Comparison of ENCODE assay signal across 8 cellular contexts in the genomic region with DNA sequence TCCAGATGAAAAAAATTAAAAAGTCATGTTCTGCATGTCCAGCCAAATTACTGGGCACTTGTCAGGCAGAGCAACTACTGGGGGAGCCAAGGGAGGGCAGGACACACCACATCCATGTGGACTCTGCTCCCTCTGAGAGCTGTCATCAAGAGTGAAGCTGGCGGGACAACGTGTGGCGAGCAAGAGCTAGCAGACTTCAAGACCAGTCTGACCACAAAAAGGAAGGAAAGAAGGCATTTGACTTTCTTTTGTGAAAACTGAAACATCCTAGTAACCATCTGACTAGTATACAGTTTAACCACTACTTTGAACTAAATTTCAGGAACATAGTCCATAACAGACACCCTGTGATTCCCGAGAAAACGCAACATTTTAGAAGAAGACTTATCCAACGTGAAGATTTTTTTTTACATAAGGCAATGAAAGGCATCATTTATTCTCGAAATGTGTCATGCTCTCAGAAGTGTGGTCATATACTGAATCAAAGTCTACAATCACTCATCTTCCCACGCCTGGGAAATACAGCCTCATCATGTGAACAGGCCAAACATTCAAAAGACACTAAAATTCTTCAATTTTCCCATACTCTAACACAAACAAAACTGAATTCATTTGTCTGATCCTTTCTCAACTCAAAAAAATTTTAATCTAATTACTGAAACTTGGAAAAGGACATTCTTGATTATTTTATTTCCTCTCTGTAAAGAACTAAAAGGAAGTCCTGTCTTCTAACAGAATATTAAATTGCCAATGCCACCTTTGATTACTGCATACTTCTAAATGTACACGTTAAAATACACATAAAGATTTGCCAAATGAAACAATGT. TPM values are rescaled to one million over a fixed set of nuclear protein-coding genes. Genes with fewer than 3 reads are reported as not detected.
DNase-seq lines count a peak whose midpoint lies in the region; ATAC-seq and TF ChIP-seq lines count a peak whose summit lies in the region.

No MANE protein-coding gene starts in this region.

- H3K27me3 Mint-ChIP-seq in activated CD4-positive, alpha-beta memory T cell treated with anti-CD3 and anti-CD28 coated beads for 36 hours: peaks cover 21% of the 10 kb centered on the region
- peaks cover 50% of the 10 kb centered on the region for H3K27me3 Mint-ChIP-seq in activated CD4-positive, alpha-beta memory T cell treated with anti-CD3 and anti-CD28 coated beads, Interleukin-2, amount 10 ng/mL, durations not matched to agents 7 days and 5 days

- no peaks in the 10 kb centered on the region for H3K9me2 ChIP-seq in Karpas-422 (replicated peaks; ENCODE audit: insufficient read depth, low read length)

- H3K27me3 ChIP-seq in Karpas-422 (ENCODE audit: low read length) (no peaks in the 10 kb centered on the region), dorsolateral prefrontal cortex (no peaks in the 10 kb centered on the region)

- no peak overlapping the region for H3K4me3 Mint-ChIP-seq in activated CD4-positive, alpha-beta memory T cell treated with anti-CD3 and anti-CD28 coated beads for 36 hours
- H3K4me3 Mint-ChIP-seq in activated CD4-positive, alpha-beta memory T cell treated with anti-CD3 and anti-CD28 coated beads, Interleukin-2, amount 10 ng/mL, durations not matched to agents 7 days and 5 days: no peak overlapping the region

- TF ChIP-seq CTCF in fibroblast of mammary gland (conservative IDR thresholded peaks at IDR 0.05; ENCODE audit: control insufficient read depth, insufficient read depth, low read depth, low read length) (no peak), dorsolateral prefrontal cortex (IDR thresholded peaks at IDR 0.05 in 54 of 56, conservative IDR thresholded peaks at IDR 0.05 in 2 of 56; ENCODE audit: low read depth in 1 of 56, partially characterized antibody in 56 of 56) (no peak)

- peaks cover 5% of the 10 kb centered on the region for H3K4me1 ChIP-seq in Karpas-422 (ENCODE audit: low read length)

- peaks cover 42% of the 10 kb centered on the region for H3K4me1 Mint-ChIP-seq in activated CD4-positive, alpha-beta memory T cell treated with anti-CD3 and anti-CD28 coated beads for 36 hours (ENCODE audit: low read depth)
- peaks cover 20% of the 10 kb centered on the region for H3K4me1 Mint-ChIP-seq in activated CD4-positive, alpha-beta memory T cell treated with anti-CD3 and anti-CD28 coated beads, Interleukin-2, amount 10 ng/mL, durations not matched to agents 7 days and 5 days

- intact Hi-C loops in activated CD4-positive, alpha-beta memory T cell treated with anti-CD3 and anti-CD28 coated beads for 36 hours (cut with micrococcal nuclease): loop anchor here (1.0 to 2.0 kb wide), 2 partner anchors 14 to 36 kb away; no protein-coding TSS in a partner anchor
- intact Hi-C loops in dorsolateral prefrontal cortex (cut with DNase I): no loop called here

- CTCF ChIA-PET in activated CD4-positive, alpha-beta memory T cell treated with anti-CD3 and anti-CD28 coated beads for 36 hours (lab: Charles Lee): no interaction called here
- CTCF ChIA-PET in activated CD4-positive, alpha-beta memory T cell treated with anti-CD3 and anti-CD28 coated beads, Interleukin-2, amount 10 ng/mL, durations not matched to agents 7 days and 5 days (lab: Charles Lee): interaction anchor here (0.8 kb wide), 1 partner anchor 14 kb away, joined by 3 read pairs; no protein-coding TSS in a partner anchor

- no peaks in the 10 kb centered on the region for H3K79me2 ChIP-seq in Karpas-422 (ENCODE audit: low read length)

- no peaks in the 10 kb centered on the region for H4K20me1 ChIP-seq in Karpas-422 (ENCODE audit: insufficient read depth, low read depth, low read length)

- H2AFZ ChIP-seq in Karpas-422 (ENCODE audit: low read length): no peak overlapping the region

- ATAC-seq in HG02870 (IDR thresholded peaks at IDR 0.05; ENCODE audit: unreplicated experiment): peak; percentile 84

- no peaks in the 10 kb centered on the region for H3K9me3 Mint-ChIP-seq in activated CD4-positive, alpha-beta memory T cell treated with anti-CD3 and anti-CD28 coated beads for 36 hours
- H3K9me3 Mint-ChIP-seq in activated CD4-positive, alpha-beta memory T cell treated with anti-CD3 and anti-CD28 coated beads, Interleukin-2, amount 10 ng/mL, durations not matched to agents 7 days and 5 days: no peaks in the 10 kb centered on the region

- peak; percentile 60 for DNase-seq in activated CD4-positive, alpha-beta memory T cell treated with anti-CD3 and anti-CD28 coated beads for 36 hours
- no peak for DNase-seq in activated CD4-positive, alpha-beta memory T cell treated with anti-CD3 and anti-CD28 coated beads, Interleukin-2, amount 10 ng/mL, durations not matched to agents 7 days and 5 days
- peak; percentile 66 for DNase-seq in RKO (ENCODE audit: low spot score)
- DNase-seq in fibroblast of mammary gland (ENCODE audit: low read depth): peak; percentile 96
- peak; percentile 30 for DNase-seq in stimulated activated CD4-positive, alpha-beta T cell treated with anti-CD3 and anti-CD28 coated beads, Interleukin-2, amount 100 ng/mL, for 4 hours (ENCODE audit: low read depth)
- DNase-seq in Karpas-422: no peak
- DNase-seq in dorsolateral prefrontal cortex: no peak

- H3K4me2 ChIP-seq in Karpas-422 (ENCODE audit: low read depth, low read length, poor library complexity, severe bottlenecking): no peak overlapping the region

- H3K4me3 ChIP-seq in fibroblast of mammary gland (ENCODE audit: control insufficient read depth, low read depth, low read length) (no peak overlapping the region), Karpas-422 (ENCODE audit: low read length) (no peak overlapping the region), dorsolateral prefrontal cortex (no peak overlapping the region)

- no peak overlapping the region for H3K9ac ChIP-seq in Karpas-422 (ENCODE audit: low read length)

- H3K36me3 ChIP-seq in Karpas-422 (ENCODE audit: insufficient read depth, low read length): no peaks in the 10 kb centered on the region

- no peak overlapping the region for H3K27ac Mint-ChIP-seq in activated CD4-positive, alpha-beta memory T cell treated with anti-CD3 and anti-CD28 coated beads for 36 hours
- no peak overlapping the region for H3K27ac Mint-ChIP-seq in activated CD4-positive, alpha-beta memory T cell treated with anti-CD3 and anti-CD28 coated beads, Interleukin-2, amount 10 ng/mL, durations not matched to agents 7 days and 5 days

- H3K9me3 ChIP-seq in Karpas-422 (ENCODE audit: low read length): no peaks in the 10 kb centered on the region

- no peak overlapping the region for H3K27ac ChIP-seq in Karpas-422 (ENCODE audit: low read length)
- H3K27ac ChIP-seq in dorsolateral prefrontal cortex: peak overlapping the region in 17 of 59 donors; percentile 3 to 74 (median 20)

- no peaks in the 10 kb centered on the region for H3K36me3 Mint-ChIP-seq in activated CD4-positive, alpha-beta memory T cell treated with anti-CD3 and anti-CD28 coated beads for 36 hours
- H3K36me3 Mint-ChIP-seq in activated CD4-positive, alpha-beta memory T cell treated with anti-CD3 and anti-CD28 coated beads, Interleukin-2, amount 10 ng/mL, durations not matched to agents 7 days and 5 days (ENCODE audit: low read depth): no peaks in the 10 kb centered on the region

- POLR2A ChIA-PET in activated CD4-positive, alpha-beta memory T cell treated with anti-CD3 and anti-CD28 coated beads for 36 hours (lab: Charles Lee): interaction anchor here (0.8 to 1.5 kb wide), 2 partner anchors 14 to 36 kb away, joined by 3 to 4 read pairs; no protein-coding TSS in a partner anchor
- POLR2A ChIA-PET in activated CD4-positive, alpha-beta memory T cell treated with anti-CD3 and anti-CD28 coated beads, Interleukin-2, amount 10 ng/mL, durations not matched to agents 7 days and 5 days (lab: Charles Lee): no interaction called here

RNA-seq across cellular contexts. Expression of gene CYTH3, which starts 15.5 kb away (rescaled TPM):
- total RNA-seq in activated CD4-positive, alpha-beta memory T cell treated with anti-CD3 and anti-CD28 coated beads for 36 hours: 1 to 10 TPM; 1.6 to 2.0 TPM
- 1 to 10 TPM; 1.2 to 1.7 TPM for total RNA-seq in activated CD4-positive, alpha-beta memory T cell treated with anti-CD3 and anti-CD28 coated beads, Interleukin-2, amount 10 ng/mL, durations not matched to agents 7 days and 5 days
- 3.0 and 3.5 TPM in 2 replicates for total RNA-seq in Karpas-422 (2014; rRNA removed; shearing (Covaris generic); ENCODE audit: low replicate concordance)
- total RNA-seq in dorsolateral prefrontal cortex: 10 to 100 TPM; 18.6 to 63.4 (median 41.6) TPM

Comparison
In these comparisons a context has a peak if more than half of its experiments do, and no peak if none do; other contexts are left out.
1. DNase-seq: peak in activated CD4-positive, alpha-beta memory T cell treated with anti-CD3 and anti-CD28 coated beads for 36 hours (single experiment), RKO (single experiment), fibroblast of mammary gland (single experiment) and stimulated activated CD4-positive, alpha-beta T cell treated with anti-CD3 and anti-CD28 coated beads, Interleukin-2, amount 100 ng/mL, for 4 hours (single experiment); none in activated CD4-positive, alpha-beta memory T cell treated with anti-CD3 and anti-CD28 coated beads, Interleukin-2, amount 10 ng/mL, durations not matched to agents 7 days and 5 days (single experiment), Karpas-422 (single experiment) and dorsolateral prefrontal cortex (0 of 10).